In the genomic region with DNA sequence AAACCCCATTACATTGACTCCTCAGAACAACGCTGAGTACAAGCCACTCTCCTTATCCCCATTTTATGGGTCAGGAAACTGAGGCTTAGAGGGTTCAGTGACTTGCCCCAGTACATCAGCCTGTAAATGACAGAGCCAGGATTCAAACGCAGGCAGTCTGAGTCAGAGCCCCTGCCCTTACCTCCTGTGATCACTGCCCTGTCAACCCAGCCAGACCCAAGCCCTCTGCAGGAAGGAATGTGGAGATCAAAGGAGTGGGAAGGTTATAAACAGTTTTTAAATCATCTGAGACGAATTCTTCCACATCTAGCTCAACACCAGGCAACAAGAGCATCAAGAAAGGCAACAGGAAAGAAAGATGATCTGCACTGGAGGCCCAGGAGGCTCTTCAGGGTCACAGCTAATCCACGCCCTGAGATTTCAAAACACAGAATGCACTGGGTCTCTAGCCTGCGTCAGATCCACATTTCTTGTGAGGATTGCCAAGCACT, we compare ENCODE assay signal across 10 cellular contexts. TPM values are rescaled to one million over a fixed set of nuclear protein-coding genes. Genes with fewer than 3 reads are reported as not detected.
A peak's percentile ranks its signal among the peaks of the same experiment; 100 is the strongest.
DNase-seq lines count a peak whose midpoint lies in the region; ATAC-seq and TF ChIP-seq lines count a peak whose summit lies in the region.
"Had no signal": no experiment of that assay in that cellular context is flagged by ENCODE, and none has a peak within 500 bp of the region (broad histone marks: within the 10 kb centered on the region; RNA-seq: fewer than 3 reads in every experiment).

No MANE protein-coding gene starts in this region.

- no peaks in the 10 kb centered on the region for H3K23me2 ChIP-seq in H9 (ENCODE audit: insufficient read length, low read depth, low read length, poor library complexity, severe bottlenecking)

- H3K27ac ChIP-seq in H9 (ENCODE audit: insufficient read length, low read depth, low read length) = no peak overlapping the region
- peak overlapping the region; percentile 96 for H3K27ac ChIP-seq in psoas muscle

- no peak overlapping the region for H4K91ac ChIP-seq in H9 (ENCODE audit: insufficient read length, low read depth, low read length)

- no peaks in the 10 kb centered on the region for H3K79me2 ChIP-seq in H9 (ENCODE audit: insufficient read depth, low read length)

- peaks cover 20 to 28% of the 10 kb centered on the region in 2 experiments for H3K4me1 Mint-ChIP-seq in H9
- H3K4me1 Mint-ChIP-seq in effector memory CD8-positive, alpha-beta T cell (ENCODE audit: low read depth in 2 of 2) = no peaks in the 10 kb centered on the region

- H2AK5ac ChIP-seq in H9 (ENCODE audit: insufficient read length, low read length) = no peak overlapping the region

- H4K5ac ChIP-seq in H9 (ENCODE audit: insufficient read length, low read depth, low read length) = no peak overlapping the region

- H3K9me3 ChIP-seq in H9 (ENCODE audit: control insufficient read depth, low read depth, low read length) (no peaks in the 10 kb centered on the region), psoas muscle (no peaks in the 10 kb centered on the region)

- no peak overlapping the region for H2AFZ ChIP-seq in H9 (ENCODE audit: low read length)

- peak overlapping the region in 2 of 3 experiments; percentile 3 to 46; a peak in 3 of 7 replicates for H3K27ac Mint-ChIP-seq in H9
- H3K27ac Mint-ChIP-seq in effector memory CD8-positive, alpha-beta T cell = no peak overlapping the region
- H3K27ac Mint-ChIP-seq: activated T-cell treated with anti-CD3 and anti-CD28 coated beads, Interleukin-2, amount 50 U/mL, for 24 hours had no signal

- H3K56ac ChIP-seq in H9 (ENCODE audit: insufficient read length, low read depth, low read length) = no peak overlapping the region

- no peaks in the 10 kb centered on the region for H3K36me3 Mint-ChIP-seq in H9 (ENCODE audit: insufficient read depth in 1 of 3, low read depth in 3 of 3)
- H3K36me3 Mint-ChIP-seq in effector memory CD8-positive, alpha-beta T cell (ENCODE audit: insufficient read depth) = no peaks in the 10 kb centered on the region

- no peak overlapping the region for H3K4me3 Mint-ChIP-seq in H9
- no peak overlapping the region for H3K4me3 Mint-ChIP-seq in effector memory CD8-positive, alpha-beta T cell
- H3K4me3 Mint-ChIP-seq: activated T-cell treated with anti-CD3 and anti-CD28 coated beads, Interleukin-2, amount 50 U/mL, for 24 hours had no signal

- no peaks in the 10 kb centered on the region for H3K79me1 ChIP-seq in H9 (ENCODE audit: insufficient read depth, low read depth, low read length, poor library complexity, severe bottlenecking)

- DNase-seq in H9 = peak; percentile 67
- DNase-seq in SK-MEL-5 (ENCODE audit: low read depth, low spot score) = peak; percentile 20
- peak; percentile 59 for DNase-seq in glomerular visceral epithelial cell (ENCODE audit: extremely low spot score)
- peak; percentile 63 to 84 for DNase-seq in psoas muscle
- no peak for DNase-seq in central memory CD4-positive, alpha-beta T cell
- DNase-seq in effector memory CD8-positive, alpha-beta T cell = no peak
- DNase-seq: activated T-cell treated with anti-CD3 and anti-CD28 coated beads, Interleukin-2, amount 50 U/mL, for 24 hours had no signal

- H3K23ac ChIP-seq in H9 (ENCODE audit: insufficient read length, low read depth, low read length) = no peak overlapping the region

- H3K18ac ChIP-seq in H9 (ENCODE audit: insufficient read length, low read depth, low read length) = no peak overlapping the region

- no CpG with 5 or more reads among the region's 5 CpGs for WGBS in H9 (ENCODE audit: extremely low coverage, insufficient read length, low lambda C conversion rate)
- 13 to 27% (median 21%) methylated on average over 5 of the region's 5 CpGs for WGBS in psoas muscle, 3 donors

- peaks cover 6% of the 10 kb centered on the region; the same call in 1 of the 2 replicates for H3K4me1 ChIP-seq in H9 (ENCODE audit: insufficient read depth, low read length)
- H3K4me1 ChIP-seq in psoas muscle = peaks cover 91% of the 10 kb centered on the region

- no peak overlapping the region for H2BK15ac ChIP-seq in H9 (ENCODE audit: low read depth, low read length)

- no peak overlapping the region for H4K8ac ChIP-seq in H9 (replicated peaks; ENCODE audit: insufficient read length, low read depth, low read length)

- H3K14ac ChIP-seq in H9 (ENCODE audit: insufficient read depth, low read length) = no peak overlapping the region

- H3K4ac ChIP-seq in H9 (ENCODE audit: low read depth, low read length) = no peak overlapping the region

- no peak overlapping the region for H2BK5ac ChIP-seq in H9 (ENCODE audit: insufficient read length, low read length)

- H2BK12ac ChIP-seq in H9 (ENCODE audit: insufficient read length, low read depth, low read length) = no peak overlapping the region

- no peak overlapping the region for H3T11ph ChIP-seq in H9 (ENCODE audit: low read length)

- TF ChIP-seq CTCF in H9 (conservative IDR thresholded peaks at IDR 0.05) = peak; percentile 71
- TF ChIP-seq CTCF in psoas muscle (IDR thresholded peaks at IDR 0.05) = peak; percentile 68

- in situ Hi-C loops in SK-MEL-5 (cut with HindIII; ENCODE audit: low pct_unique_long_range_greater_than_20kb, low sequenced_read_pairs) = no loop called here

- intact Hi-C loops in psoas muscle (cut with DNase I) = loop anchor here (1.0 to 5.0 kb wide), 3 partner anchors 16 to 38 kb away; partner anchors contain the start of gene SPTB (in 2 of the 2)

- H3K27me3 ChIP-seq in H9 (ENCODE audit: insufficient read depth, low read length) = no peaks in the 10 kb centered on the region
- no peaks in the 10 kb centered on the region for H3K27me3 ChIP-seq in psoas muscle (ENCODE audit: insufficient read depth in 3 of 3, low read length in 2 of 3)

- H3K9ac ChIP-seq in H9 (ENCODE audit: extremely low read depth, insufficient read length, low read length) = no peak overlapping the region

- no peak overlapping the region for H2BK20ac ChIP-seq in H9 (ENCODE audit: low read depth, low read length, poor library complexity, severe bottlenecking)

- no peak overlapping the region for H3K4me2 ChIP-seq in H9 (ENCODE audit: insufficient read depth, insufficient read length, low read length)

- H3K9me3 Mint-ChIP-seq in H9 = no peaks in the 10 kb centered on the region
- H3K9me3 Mint-ChIP-seq in effector memory CD8-positive, alpha-beta T cell = no peaks in the 10 kb centered on the region
- H3K9me3 Mint-ChIP-seq: activated T-cell treated with anti-CD3 and anti-CD28 coated beads, Interleukin-2, amount 50 U/mL, for 24 hours had no signal

- ATAC-seq in psoas muscle = peak; percentile 76 to 82 (median 81)
- ATAC-seq in HG03159 (IDR thresholded peaks at IDR 0.05; ENCODE audit: unreplicated experiment) = no peak
- no peak for ATAC-seq in HG02610 (IDR thresholded peaks at IDR 0.05; ENCODE audit: unreplicated experiment)
- ATAC-seq in effector memory CD8-positive, alpha-beta T cell (replicated peaks) = no peak

- H3K36me3 ChIP-seq in psoas muscle (ENCODE audit: insufficient read depth in 1 of 2, low read depth in 1 of 2) = no peaks in the 10 kb centered on the region

- H3K27me3 Mint-ChIP-seq in H9 (ENCODE audit: low read depth) = peaks cover 1% of the 10 kb centered on the region; the same call in 1 of the 2 replicates
- peaks cover 74 to 95% of the 10 kb centered on the region in 2 donors for H3K27me3 Mint-ChIP-seq in effector memory CD8-positive, alpha-beta T cell

- H4K20me1 ChIP-seq in H9 (ENCODE audit: control insufficient read depth, insufficient read depth, insufficient read length) = no peaks in the 10 kb centered on the region

- peak overlapping the region; percentile 40 for H3K4me3 ChIP-seq in psoas muscle

- no peak overlapping the region for H2BK120ac ChIP-seq in H9 (ENCODE audit: low read depth, low read length, poor library complexity, severe bottlenecking)

RNA-seq across cellular contexts. Expression of gene SPTB, which starts 38.5 kb away (rescaled TPM):
- total RNA-seq in H9 (2021) = 2.3 and 3.1 TPM in 2 replicates
- total RNA-seq in SK-MEL-5 (2014; rRNA removed; shearing (Covaris generic)) = 0.05 TPM in 1 of 2 replicates, not detected in the other
- polyA plus RNA-seq in SK-MEL-5 (2015; cell fraction: cytosol; rRNA removed) = 0.01 TPM in 1 of 2 replicates, not detected in the other
- polyA plus RNA-seq in SK-MEL-5 (2015; cell fraction: nucleus; rRNA removed) = not detected in 2 replicates
- total RNA-seq in psoas muscle = 100 to 1,000 TPM; 374 to 540 (median 492) TPM
- polyA plus RNA-seq in psoas muscle = 100 to 1,000 TPM in 2 of 3 donors, 10 to 100 TPM in 1; 43.4 to 213 (median 153) TPM
- total RNA-seq: OCI-LY7 had no signal

Comparison
In these comparisons a context has a peak if more than half of its experiments do, and no peak if none do; other contexts are left out.
1. DNase-seq: peak in H9 (single experiment), SK-MEL-5 (single experiment), glomerular visceral epithelial cell (single experiment) and psoas muscle (2 of 2); none in central memory CD4-positive, alpha-beta T cell (single experiment) and effector memory CD8-positive, alpha-beta T cell (0 of 3).
2. H3K27ac Mint-ChIP-seq: peak in H9 (2 of 3); none in effector memory CD8-positive, alpha-beta T cell (0 of 2).
3. ATAC-seq: peak in psoas muscle (4 of 4); none in HG03159 (single experiment), HG02610 (single experiment) and effector memory CD8-positive, alpha-beta T cell (single experiment).
4. RNA of gene SPTB, which starts 38.5 kb away (total RNA-seq): 374 to 540 TPM in psoas muscle; 2.3 to 3.1 TPM in H9 and 0.05 TPM in SK-MEL-5; every median in the first group is over 10 times any median in the second.